In the genomic region with DNA sequence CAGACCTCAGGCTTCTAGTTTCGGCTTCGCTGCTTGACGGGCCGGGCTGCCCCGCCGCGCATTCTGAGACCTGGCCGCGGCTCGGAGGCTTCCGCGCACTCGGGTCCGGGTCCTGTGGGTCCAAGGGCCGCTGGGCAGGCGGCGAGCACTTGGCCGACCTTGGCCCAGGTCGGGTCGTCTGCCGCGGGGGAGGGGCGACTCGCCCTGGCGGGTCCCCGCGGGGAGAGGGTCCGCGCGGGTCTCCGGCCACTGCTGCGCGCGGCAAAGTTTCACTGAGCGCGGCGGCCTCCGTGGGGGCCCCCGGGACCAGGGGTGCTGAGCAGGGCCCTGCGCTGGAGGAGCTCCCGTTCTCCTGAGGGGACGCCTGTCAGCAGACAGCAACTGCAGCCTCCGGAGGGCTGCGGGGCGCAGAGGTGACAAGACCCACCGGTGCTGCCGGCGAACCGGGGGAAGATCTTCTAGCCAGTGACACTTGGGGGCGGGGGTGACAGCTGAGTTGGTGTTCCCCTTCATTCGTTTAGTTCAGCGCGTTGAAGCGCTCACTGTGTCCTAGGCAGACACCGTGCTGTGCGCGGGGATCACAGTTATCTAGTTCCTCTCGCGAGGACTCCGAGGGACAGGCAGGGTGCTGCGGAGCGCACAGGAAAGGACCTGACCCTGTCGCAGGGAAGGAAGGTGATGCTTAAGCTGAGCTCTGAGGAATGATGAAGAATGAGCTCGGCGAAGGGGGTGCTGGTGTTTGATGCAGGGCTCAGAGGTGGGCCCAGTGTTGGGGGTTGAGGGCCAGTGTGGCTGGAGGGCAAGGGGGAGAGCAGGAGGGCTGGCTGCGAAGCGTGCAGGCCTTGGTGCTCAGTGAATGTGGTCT, we compare ENCODE assay signal across 8 cellular contexts. TPM values are rescaled to one million over a fixed set of nuclear protein-coding genes. Genes with fewer than 3 reads are reported as not detected.
DNase-seq lines count a peak whose midpoint lies in the region; ATAC-seq lines count a peak whose summit lies in the region.

No MANE protein-coding gene starts in this region.

- intact Hi-C loops in activated naive CD4-positive, alpha-beta T cell treated with anti-CD3 and anti-CD28 coated beads for 36 hours (cut with micrococcal nuclease): loop anchor here (1.0 to 5.0 kb wide), 5 partner anchors 38 to 388 kb away; partner anchors contain the start of genes MACO1, PAFAH2 and STMN1
- intact Hi-C loops in head of caudate nucleus (cut with DNase I): loop anchor here (5.0 kb wide), 1 partner anchor 177 kb away; the partner anchor contains the start of gene PAFAH2

- H3K9me3 Mint-ChIP-seq in activated naive CD4-positive, alpha-beta T cell treated with anti-CD3 and anti-CD28 coated beads for 36 hours: no peaks in the 10 kb centered on the region

- peak overlapping the region; percentile 86 for H3K4me3 Mint-ChIP-seq in activated naive CD4-positive, alpha-beta T cell treated with anti-CD3 and anti-CD28 coated beads for 36 hours

- DNase-seq in Caki2 (ENCODE audit: low read depth) (peak; percentile 46), SHP77 (lab: John Stamatoyannopoulos, UW) (peak; percentile 14 to 74), head of caudate nucleus (peak in 33 of 42 donors; percentile 20 to 75 (median 55)), renal cortical epithelial cell (ENCODE audit: low read depth) (peak; percentile 48), hippocampal formation (lab: John Stamatoyannopoulos, UW) (no peak)
- peak; percentile 86 for DNase-seq in activated naive CD4-positive, alpha-beta T cell treated with anti-CD3 and anti-CD28 coated beads for 36 hours

- H3K36me3 Mint-ChIP-seq in activated naive CD4-positive, alpha-beta T cell treated with anti-CD3 and anti-CD28 coated beads for 36 hours (ENCODE audit: low read depth): peaks cover 2% of the 10 kb centered on the region

- CTCF ChIA-PET in activated naive CD4-positive, alpha-beta T cell treated with anti-CD3 and anti-CD28 coated beads for 36 hours (lab: Charles Lee): interaction anchor here (0.5 to 1.6 kb wide), 8 partner anchors 10 to 191 kb away, joined by 3 to 7 read pairs (median 4); partner anchors contain the start of gene PAFAH2

- H3K27me3 Mint-ChIP-seq in activated naive CD4-positive, alpha-beta T cell treated with anti-CD3 and anti-CD28 coated beads for 36 hours (ENCODE audit: low read depth): no peaks in the 10 kb centered on the region

- peak overlapping the region; percentile 88 for H3K27ac Mint-ChIP-seq in activated naive CD4-positive, alpha-beta T cell treated with anti-CD3 and anti-CD28 coated beads for 36 hours

- in situ Hi-C loops in Caki2 (cut with HindIII; ENCODE audit: low pct_unique_long_range_greater_than_20kb, low sequenced_read_pairs): no loop called here

- peak; percentile 41 for ATAC-seq in GM19397 (IDR thresholded peaks at IDR 0.05; ENCODE audit: unreplicated experiment)
- peak; percentile 40 for ATAC-seq in HG03520 (IDR thresholded peaks at IDR 0.05; ENCODE audit: unreplicated experiment)

- H3K4me1 Mint-ChIP-seq in activated naive CD4-positive, alpha-beta T cell treated with anti-CD3 and anti-CD28 coated beads for 36 hours (ENCODE audit: low read depth): peaks cover 36% of the 10 kb centered on the region

RNA-seq across cellular contexts. Expression of gene MTFR1L, which starts 0.7 kb away (rescaled TPM):
- total RNA-seq in Caki2 (2014; rRNA removed; shearing (Covaris generic); ENCODE audit: low replicate concordance): 12.3 and 16.3 TPM in 2 replicates
- 10 to 100 TPM; 22.2 to 23.5 TPM for total RNA-seq in activated naive CD4-positive, alpha-beta T cell treated with anti-CD3 and anti-CD28 coated beads for 36 hours
- 20.1 and 40.1 TPM in 2 replicates for total RNA-seq in renal cortical epithelial cell

RNA-seq across cellular contexts. Expression of gene SELENON, which starts 20.5 kb away (rescaled TPM):
- 13.8 and 16.9 TPM in 2 replicates for total RNA-seq in Caki2 (2014; rRNA removed; shearing (Covaris generic); ENCODE audit: low replicate concordance)
- total RNA-seq in activated naive CD4-positive, alpha-beta T cell treated with anti-CD3 and anti-CD28 coated beads for 36 hours: 10 to 100 TPM; 27.8 to 28.6 TPM
- 7.3 and 38.9 TPM in 2 replicates for total RNA-seq in renal cortical epithelial cell

RNA-seq across cellular contexts. Expression of gene AUNIP, which starts 38.8 kb away (rescaled TPM):
- total RNA-seq in Caki2 (2014; rRNA removed; shearing (Covaris generic); ENCODE audit: low replicate concordance): 11.5 and 13.1 TPM in 2 replicates
- total RNA-seq in activated naive CD4-positive, alpha-beta T cell treated with anti-CD3 and anti-CD28 coated beads for 36 hours: 1 to 10 TPM; 8.4 to 9.1 TPM
- 0.89 and 5.7 TPM in 2 replicates for total RNA-seq in renal cortical epithelial cell

RNA-seq across cellular contexts. Expression of gene PAQR7, which starts 55.0 kb away (rescaled TPM):
- 7.0 and 14.1 TPM in 2 replicates for total RNA-seq in Caki2 (2014; rRNA removed; shearing (Covaris generic); ENCODE audit: low replicate concordance)
- total RNA-seq in activated naive CD4-positive, alpha-beta T cell treated with anti-CD3 and anti-CD28 coated beads for 36 hours: 1 to 10 TPM; 2.8 to 3.1 TPM
- 18.2 and 20.7 TPM in 2 replicates for total RNA-seq in renal cortical epithelial cell

Comparison
In these comparisons a context has a peak if more than half of its experiments do, and no peak if none do; other contexts are left out.
1. DNase-seq: peak in Caki2 (single experiment), SHP77 (2 of 2), activated naive CD4-positive, alpha-beta T cell treated with anti-CD3 and anti-CD28 coated beads for 36 hours (single experiment), head of caudate nucleus (33 of 42) and renal cortical epithelial cell (single experiment); none in hippocampal formation (0 of 2).